In the genomic region with DNA sequence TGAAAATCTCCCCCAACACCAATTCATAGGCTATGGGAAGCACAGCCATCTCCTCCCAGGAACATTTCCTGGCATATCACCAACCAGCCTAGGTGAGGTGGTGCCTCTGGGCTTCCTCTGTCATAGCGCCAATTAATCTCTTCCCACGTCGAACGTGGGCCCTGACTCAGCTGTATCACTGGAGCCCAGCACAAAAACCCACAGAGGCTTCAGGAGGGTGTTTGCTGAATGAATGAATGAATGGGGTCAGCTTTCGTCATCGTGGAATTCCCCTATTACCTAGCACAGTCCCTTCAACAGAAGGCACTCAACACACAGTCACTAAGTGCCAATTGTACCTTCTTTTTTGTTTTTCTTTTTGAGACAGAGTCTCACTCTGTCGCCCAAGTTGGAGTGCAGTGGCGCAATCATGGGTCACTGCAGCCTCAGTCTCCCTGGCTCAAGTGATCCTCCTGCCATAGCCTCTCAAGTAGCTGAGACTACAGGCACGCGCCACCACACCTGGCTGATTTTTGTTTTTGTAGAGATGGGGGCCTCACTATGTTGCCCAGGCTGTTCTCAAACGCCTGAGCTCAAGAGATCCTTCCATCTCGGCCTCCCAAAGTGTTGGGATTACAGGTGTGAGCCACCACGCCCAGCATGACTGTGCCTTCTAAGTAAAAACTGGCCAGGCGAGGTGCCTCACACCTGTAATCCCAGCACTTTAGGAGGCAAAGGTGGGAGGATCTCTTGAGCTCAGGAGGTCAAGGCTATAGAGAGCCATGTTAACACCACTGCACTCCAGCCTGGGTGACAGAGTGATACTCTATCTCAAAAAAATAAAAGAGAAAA, we compare ENCODE assay signal across 8 cellular contexts. TPM values are rescaled to one million over a fixed set of nuclear protein-coding genes. Genes with fewer than 3 reads are reported as not detected.
DNase-seq lines count a peak whose midpoint lies in the region; ATAC-seq and TF ChIP-seq lines count a peak whose summit lies in the region.

No MANE protein-coding gene starts in this region.

- no peaks in the 10 kb centered on the region for H3K27me3 Mint-ChIP-seq in activated T-cell treated with anti-CD3 and anti-CD28 coated beads, Interleukin-2, amount 50 U/mL, for 72 hours (ENCODE audit: low read depth)
- H3K27me3 Mint-ChIP-seq in type B pancreatic cell, result no peaks in the 10 kb centered on the region

- peaks cover 12% of the 10 kb centered on the region for H3K79me1 ChIP-seq in mesenchymal stem cell (replicated peaks; ENCODE audit: low read length, poor library complexity, severe bottlenecking)

- no peak overlapping the region for H2AK5ac ChIP-seq in mesenchymal stem cell (ENCODE audit: low read length, severe bottlenecking)

- peaks cover 45% of the 10 kb centered on the region for H3K4me1 Mint-ChIP-seq in activated T-cell treated with anti-CD3 and anti-CD28 coated beads, Interleukin-2, amount 50 U/mL, for 72 hours (ENCODE audit: low read depth)
- H3K4me1 Mint-ChIP-seq in type B pancreatic cell (ENCODE audit: unreplicated experiment), result peaks cover 30% of the 10 kb centered on the region

- peaks cover 11% of the 10 kb centered on the region for H3K4me1 ChIP-seq in mesenchymal stem cell (ENCODE audit: control insufficient read depth, insufficient read depth, low read depth, low read length)
- no peaks in the 10 kb centered on the region for H3K4me1 ChIP-seq in BE2C
- peaks cover 22% of the 10 kb centered on the region for H3K4me1 ChIP-seq in lower lobe of right lung
- peaks cover 9 to 27% of the 10 kb centered on the region in 2 donors for H3K4me1 ChIP-seq in adrenal gland (replicated peaks in 1 of 2)

- H3K23ac ChIP-seq in mesenchymal stem cell (ENCODE audit: low read length in 2 of 2), result no peak overlapping the region

- no peak for TF ChIP-seq POLR2A in adrenal gland (IDR thresholded peaks at IDR 0.05)

- H3K4me3 ChIP-seq in mesenchymal stem cell (ENCODE audit: insufficient read depth in 1 of 2, low read depth in 1 of 2, low read length in 2 of 2), result no peak overlapping the region
- H3K4me3 ChIP-seq in BE2C (ENCODE audit: low read depth, low read length), result no peak overlapping the region
- H3K4me3 ChIP-seq in lower lobe of right lung, result no peak overlapping the region
- no peak overlapping the region for H3K4me3 ChIP-seq in adrenal gland

- ATAC-seq in activated T-cell treated with anti-CD3 and anti-CD28 coated beads, Interleukin-2, amount 50 U/mL, for 72 hours (replicated peaks in 1 of 2), result peak; percentile 47 to 59
- no peak for ATAC-seq in lower lobe of right lung

- peak; percentile 24 for DNase-seq in activated gamma-delta T cell treated with Interleukin-2 at 50 U/mL for 16 hours
- DNase-seq in activated gamma-delta T cell (lab: John Stamatoyannopoulos, UW), result no peak
- peak; percentile 71 to 84 for DNase-seq in activated T-cell treated with anti-CD3 and anti-CD28 coated beads, Interleukin-2, amount 50 U/mL, for 72 hours
- DNase-seq in mesenchymal stem cell, result peak; percentile 65
- no peak for DNase-seq in type B pancreatic cell (ENCODE audit: extremely low spot score, unreplicated experiment)
- DNase-seq in BE2C, result no peak
- DNase-seq in lower lobe of right lung, result no peak
- no peak for DNase-seq in adrenal gland

- H3K4me2 ChIP-seq in mesenchymal stem cell (ENCODE audit: low read length, poor library complexity, severe bottlenecking), result no peak overlapping the region

- H2BK15ac ChIP-seq in mesenchymal stem cell (ENCODE audit: low read depth, poor library complexity, severe bottlenecking), result peak overlapping the region; percentile 80

- H4K8ac ChIP-seq in mesenchymal stem cell (ENCODE audit: low read length), result peak overlapping the region; percentile 84

- H3K9me3 ChIP-seq in mesenchymal stem cell (ENCODE audit: control insufficient read depth, low read length), result no peaks in the 10 kb centered on the region
- H3K9me3 ChIP-seq in BE2C, result no peaks in the 10 kb centered on the region
- no peaks in the 10 kb centered on the region for H3K9me3 ChIP-seq in lower lobe of right lung
- H3K9me3 ChIP-seq in adrenal gland (replicated peaks in 1 of 3), result no peaks in the 10 kb centered on the region

- H2BK5ac ChIP-seq in mesenchymal stem cell (ENCODE audit: low read depth, low read length, poor library complexity, severe bottlenecking), result no peak overlapping the region

- H3K36me3 Mint-ChIP-seq in activated T-cell treated with anti-CD3 and anti-CD28 coated beads, Interleukin-2, amount 50 U/mL, for 72 hours (ENCODE audit: insufficient read depth in 2 of 2), result no peaks in the 10 kb centered on the region
- no peaks in the 10 kb centered on the region for H3K36me3 Mint-ChIP-seq in type B pancreatic cell

- peak overlapping the region; percentile 81 to 93 for H3K4me3 Mint-ChIP-seq in activated T-cell treated with anti-CD3 and anti-CD28 coated beads, Interleukin-2, amount 50 U/mL, for 72 hours
- H3K4me3 Mint-ChIP-seq in type B pancreatic cell, result peak overlapping the region; percentile 77

- H3K27ac ChIP-seq in mesenchymal stem cell (ENCODE audit: low read length, poor library complexity, severe bottlenecking) (no peak overlapping the region), lower lobe of right lung (no peak overlapping the region), adrenal gland (peak overlapping the region in 1 of 5 donors; percentile 43)

- H2BK12ac ChIP-seq in mesenchymal stem cell (ENCODE audit: low read length in 2 of 2), result peak overlapping the region; percentile 52 to 54

- H3K14ac ChIP-seq in mesenchymal stem cell (ENCODE audit: low read length in 2 of 2), result no peak overlapping the region

- whole genome bisulfite sequencing in mesenchymal stem cell, result 93% methylated on average over 8 of the region's 14 CpGs
- WGBS in adrenal gland, 4 donors, result 65 to 79% (median 75%) methylated on average over 10 to 14 of the region's 14 CpGs

- H2AFZ ChIP-seq in mesenchymal stem cell (ENCODE audit: low read depth, low read length), result no peak overlapping the region

- H3K27me3 ChIP-seq in mesenchymal stem cell (ENCODE audit: control insufficient read depth in 1 of 2, insufficient read depth in 1 of 2, low read length in 2 of 2) (peaks cover 0 to 5% of the 10 kb centered on the region in 2 experiments), BE2C (no peaks in the 10 kb centered on the region), lower lobe of right lung (ENCODE audit: low read depth) (no peaks in the 10 kb centered on the region), adrenal gland (no peaks in the 10 kb centered on the region)

- peak overlapping the region; percentile 28 to 57 for H3K18ac ChIP-seq in mesenchymal stem cell (ENCODE audit: low read depth in 1 of 2, low read length in 2 of 2)

- H3K27ac Mint-ChIP-seq in activated T-cell treated with anti-CD3 and anti-CD28 coated beads, Interleukin-2, amount 50 U/mL, for 72 hours, result peak overlapping the region; percentile 98
- peak overlapping the region; percentile 94 for H3K27ac Mint-ChIP-seq in type B pancreatic cell

- TF ChIP-seq CTCF in type B pancreatic cell (conservative IDR thresholded peaks at IDR 0.05) (no peak), BE2C (IDR thresholded peaks at IDR 0.05; ENCODE audit: low read depth, low read length) (no peak), lower lobe of right lung (IDR thresholded peaks at IDR 0.05) (no peak), adrenal gland (IDR thresholded peaks at IDR 0.05) (no peak)

- H4K91ac ChIP-seq in mesenchymal stem cell (ENCODE audit: low read length), result peak overlapping the region; percentile 18

- H2BK120ac ChIP-seq in mesenchymal stem cell (ENCODE audit: low read depth, low read length), result no peak overlapping the region

- intact Hi-C loops in lower lobe of right lung (cut with DNase I) (no loop called here), adrenal gland (cut with DNase I) (loop anchor here in 1 of 2 donors (10.0 kb wide), 1 partner anchor 47 kb away; a partner anchor contains a TSS)

- peak overlapping the region; percentile 38 for H3K9ac ChIP-seq in mesenchymal stem cell (ENCODE audit: low read length)

- H3K36me3 ChIP-seq in mesenchymal stem cell (ENCODE audit: control insufficient read depth in 1 of 2, insufficient read depth in 2 of 2, low read depth in 1 of 2, low read length in 2 of 2), result peaks cover 0 to 9% of the 10 kb centered on the region in 2 experiments
- no peaks in the 10 kb centered on the region for H3K36me3 ChIP-seq in BE2C
- H3K36me3 ChIP-seq in lower lobe of right lung, result no peaks in the 10 kb centered on the region
- H3K36me3 ChIP-seq in adrenal gland (replicated peaks in 1 of 2), result no peaks in the 10 kb centered on the region

- H3K9me3 Mint-ChIP-seq in activated T-cell treated with anti-CD3 and anti-CD28 coated beads, Interleukin-2, amount 50 U/mL, for 72 hours, result no peaks in the 10 kb centered on the region
- no peaks in the 10 kb centered on the region for H3K9me3 Mint-ChIP-seq in type B pancreatic cell

- H3K4ac ChIP-seq in mesenchymal stem cell (ENCODE audit: low read depth in 1 of 2, low read length in 2 of 2), result no peak overlapping the region

RNA-seq across cellular contexts. Expression of a gene that starts 4.1 kb away (rescaled TPM):
- total RNA-seq in activated T-cell treated with anti-CD3 and anti-CD28 coated beads, Interleukin-2, amount 50 U/mL, for 72 hours, result 10 to 100 TPM; 14.5 TPM
- polyA plus RNA-seq in mesenchymal stem cell (2013, experiment 1 of 2), result 6.7 TPM
- polyA plus RNA-seq in mesenchymal stem cell (2013, experiment 2 of 2), result 7.8 TPM
- total RNA-seq in type B pancreatic cell (ENCODE audit: low replicate concordance) (9.8 and 14.3 TPM in 2 replicates), lower lobe of right lung (13.5 TPM), adrenal gland (10 to 100 TPM; 10.3 to 33.2 (median 18.2) TPM)
- polyA plus RNA-seq in BE2C (2012; ENCODE audit: insufficient read depth, insufficient read length, low read depth), result 19.9 TPM
- 10 to 100 TPM; 16.4 to 43.4 (median 33.9) TPM for polyA plus RNA-seq in adrenal gland

RNA-seq across cellular contexts. Expression of a gene that starts 9.2 kb away (rescaled TPM):
- 10 to 100 TPM; 10.7 to 12.7 TPM for total RNA-seq in activated T-cell treated with anti-CD3 and anti-CD28 coated beads, Interleukin-2, amount 50 U/mL, for 72 hours
- 6.1 TPM for polyA plus RNA-seq in mesenchymal stem cell (2013, experiment 1 of 2)
- polyA plus RNA-seq in mesenchymal stem cell (2013, experiment 2 of 2), result 5.7 TPM
- total RNA-seq in type B pancreatic cell (ENCODE audit: low replicate concordance), result 16.8 and 20.2 TPM in 2 replicates
- 20.1 TPM for polyA plus RNA-seq in BE2C (2012; ENCODE audit: insufficient read depth, insufficient read length, low read depth)
- 8.4 TPM for total RNA-seq in lower lobe of right lung
- total RNA-seq in adrenal gland, result 10 to 100 TPM in 3 of 8 donors, 1 to 10 TPM in 5; 5.1 to 15.0 (median 9.8) TPM
- 1 to 10 TPM; 3.6 to 9.7 (median 5.9) TPM for polyA plus RNA-seq in adrenal gland

RNA-seq across cellular contexts. Expression of a gene that starts 18.1 kb away (rescaled TPM):
- 10 to 100 TPM; 10.9 to 12.6 TPM for total RNA-seq in activated T-cell treated with anti-CD3 and anti-CD28 coated beads, Interleukin-2, amount 50 U/mL, for 72 hours
- polyA plus RNA-seq in mesenchymal stem cell (2013, experiment 1 of 2), result 3.1 TPM
- 3.3 TPM for polyA plus RNA-seq in mesenchymal stem cell (2013, experiment 2 of 2)
- total RNA-seq in type B pancreatic cell (ENCODE audit: low replicate concordance) (22.4 and 29.1 TPM in 2 replicates), lower lobe of right lung (16.2 TPM), adrenal gland (10 to 100 TPM in 7 of 8 donors, 1 to 10 TPM in 1; 9.4 to 37.0 (median 15.4) TPM)
- polyA plus RNA-seq in BE2C (2012; ENCODE audit: insufficient read depth, insufficient read length, low read depth), result 33.5 TPM
- polyA plus RNA-seq in adrenal gland, result 10 to 100 TPM in 1 of 3 donors, 1 to 10 TPM in 2; 3.4 to 11.2 (median 8.9) TPM

RNA-seq across cellular contexts. Expression of a gene that starts 32.7 kb away (rescaled TPM):
- total RNA-seq in activated T-cell treated with anti-CD3 and anti-CD28 coated beads, Interleukin-2, amount 50 U/mL, for 72 hours, result 1 to 10 TPM; 8.3 to 9.2 TPM
- 2.6 TPM for polyA plus RNA-seq in mesenchymal stem cell (2013, experiment 1 of 2)
- 3.0 TPM for polyA plus RNA-seq in mesenchymal stem cell (2013, experiment 2 of 2)
- total RNA-seq in type B pancreatic cell (ENCODE audit: low replicate concordance) (9.3 and 11.4 TPM in 2 replicates), lower lobe of right lung (9.3 TPM), adrenal gland (10 to 100 TPM; 10.4 to 19.9 (median 15.7) TPM)
- 6.4 TPM for polyA plus RNA-seq in BE2C (2012; ENCODE audit: insufficient read depth, insufficient read length, low read depth)
- polyA plus RNA-seq in adrenal gland, result 1 to 10 TPM; 7.7 to 9.3 (median 8.4) TPM

RNA-seq across cellular contexts. Expression of a gene that starts 41.0 kb away (rescaled TPM):
- total RNA-seq in activated T-cell treated with anti-CD3 and anti-CD28 coated beads, Interleukin-2, amount 50 U/mL, for 72 hours, result 10 to 100 TPM; 21.0 to 22.5 TPM
- 21.3 TPM for polyA plus RNA-seq in mesenchymal stem cell (2013, experiment 1 of 2)
- 20.6 TPM for polyA plus RNA-seq in mesenchymal stem cell (2013, experiment 2 of 2)
- total RNA-seq in type B pancreatic cell (ENCODE audit: low replicate concordance) (58.7 and 59.6 TPM in 2 replicates), lower lobe of right lung (24.9 TPM), adrenal gland (10 to 100 TPM; 23.2 to 53.0 (median 30.9) TPM)
- polyA plus RNA-seq in BE2C (2012; ENCODE audit: insufficient read depth, insufficient read length, low read depth), result 131 TPM
- polyA plus RNA-seq in adrenal gland, result 100 to 1,000 TPM in 1 of 3 donors, 10 to 100 TPM in 1, 1 to 10 TPM in 1; 8.7 to 103 (median 55.6) TPM

Comparison
In these comparisons a context has a peak if more than half of its experiments do, and no peak if none do; other contexts are left out.
1. DNase-seq: peak in activated gamma-delta T cell treated with Interleukin-2 at 50 U/mL for 16 hours (single experiment), activated T-cell treated with anti-CD3 and anti-CD28 coated beads, Interleukin-2, amount 50 U/mL, for 72 hours (2 of 2) and mesenchymal stem cell (single experiment); none in activated gamma-delta T cell (single experiment), type B pancreatic cell (single experiment), BE2C (single experiment), lower lobe of right lung (single experiment) and adrenal gland (0 of 7).
2. ATAC-seq: peak in activated T-cell treated with anti-CD3 and anti-CD28 coated beads, Interleukin-2, amount 50 U/mL, for 72 hours (2 of 2); none in lower lobe of right lung (0 of 2).